In genomic region chr2:58047373-58047674, GRCh38 we compare ENCODE assay signal across 8 cellular contexts. TPM values are rescaled to one million over a fixed set of nuclear protein-coding genes. Genes with fewer than 3 reads are reported as not detected.
DNase-seq lines count a peak whose midpoint lies in the region; ATAC-seq and TF ChIP-seq lines count a peak whose summit lies in the region.

No MANE protein-coding gene starts in this region.

- H3K36me3 Mint-ChIP-seq in CD4-positive, alpha-beta T cell (ENCODE audit: low read depth), result peaks cover 11% of the 10 kb centered on the region
- peaks cover 21% of the 10 kb centered on the region for H3K36me3 Mint-ChIP-seq in activated T-helper 1 cell treated with anti-CD3 and anti-CD28 coated beads, Interleukin-12 subunit alpha, Interleukin-12 subunit beta, Interleukin-2, Interleukin-4 antibody, amounts not matched to agents 30 ng/mL and 10 ng/mL and 1 ng/mL, durations not matched to agents 14 hours and 24 hours and 36 hours (ENCODE audit: low read depth)

- peak overlapping the region; percentile 88 for H3K27ac ChIP-seq in CD4-positive, alpha-beta T cell (ENCODE audit: low read depth, low read length)
- H3K27ac ChIP-seq in substantia nigra (ENCODE audit: low read depth, low read length, poor library complexity, severe bottlenecking), result peak overlapping the region; percentile 84

- CTCF ChIA-PET in CD4-positive, alpha-beta T cell (lab: Charles Lee), result interaction anchor here (1.7 kb wide), 1 partner anchor 10 kb away, joined by 3 read pairs; no protein-coding TSS in a partner anchor

- ATAC-seq in CD4-positive, alpha-beta T cell (ENCODE audit: poor library complexity), result no peak
- peak; percentile 39 for ATAC-seq in GM19455 (IDR thresholded peaks at IDR 0.05; ENCODE audit: unreplicated experiment)
- ATAC-seq in HG03442 (IDR thresholded peaks at IDR 0.05; ENCODE audit: unreplicated experiment), result peak; percentile 34

- no peaks in the 10 kb centered on the region for H3K27me3 ChIP-seq in CD4-positive, alpha-beta T cell (ENCODE audit: control insufficient read depth, insufficient read depth, low read length)

- H3K9me3 Mint-ChIP-seq in CD4-positive, alpha-beta T cell, result no peaks in the 10 kb centered on the region
- H3K9me3 Mint-ChIP-seq in activated T-helper 1 cell treated with anti-CD3 and anti-CD28 coated beads, Interleukin-12 subunit alpha, Interleukin-12 subunit beta, Interleukin-2, Interleukin-4 antibody, amounts not matched to agents 30 ng/mL and 10 ng/mL and 1 ng/mL, durations not matched to agents 14 hours and 24 hours and 36 hours, result no peaks in the 10 kb centered on the region

- no peak for DNase-seq in CD4-positive, alpha-beta T cell
- no peak for DNase-seq in activated T-helper 1 cell treated with anti-CD3 and anti-CD28 coated beads, Interleukin-12 subunit alpha, Interleukin-12 subunit beta, Interleukin-2, Interleukin-4 antibody, amounts not matched to agents 30 ng/mL and 10 ng/mL and 1 ng/mL, durations not matched to agents 14 hours and 24 hours and 36 hours (ENCODE audit: low spot score)
- DNase-seq in substantia nigra (lab: John Stamatoyannopoulos, UW) (peak in 6 of 49 donors; percentile 32 to 67 (median 56)), NCI-H2029 (lab: John Stamatoyannopoulos, UW) (no peak)
- no peak for DNase-seq in stimulated activated CD4-positive, alpha-beta T cell treated with anti-CD3 and anti-CD28 coated beads, Interleukin-4, amount 100 ng/mL, for 4 hours

- intact Hi-C loops in CD4-positive, alpha-beta T cell (cut with DNase I, micrococcal nuclease), result loop anchor here in 1 of 2 experiments (2.0 to 5.0 kb wide), 2 partner anchors 15 to 195 kb away; partner anchors contain the start of gene FANCL
- intact Hi-C loops in activated T-helper 1 cell treated with anti-CD3 and anti-CD28 coated beads, Interleukin-12 subunit alpha, Interleukin-12 subunit beta, Interleukin-2, Interleukin-4 antibody, amounts not matched to agents 30 ng/mL and 10 ng/mL and 1 ng/mL, durations not matched to agents 14 hours and 24 hours and 36 hours (cut with micrococcal nuclease), result loop anchor here (1.0 to 10.0 kb wide), 4 partner anchors 17 to 307 kb away; partner anchors contain the start of gene FANCL

- no peak for TF ChIP-seq CTCF in CD4-positive, alpha-beta T cell (IDR thresholded peaks at IDR 0.05)

- POLR2A ChIA-PET in CD4-positive, alpha-beta T cell (lab: Charles Lee), result interaction anchor here (1.6 to 1.9 kb wide), 2 partner anchors 9 to 16 kb away, joined by 5 read pairs; no protein-coding TSS in a partner anchor

- H3K4me3 ChIP-seq in iPS-18c (ENCODE audit: insufficient read depth, low read depth, low read length), result peak overlapping the region; percentile 72

- peaks cover 55% of the 10 kb centered on the region for H3K4me1 Mint-ChIP-seq in CD4-positive, alpha-beta T cell (ENCODE audit: low read depth)
- H3K4me1 Mint-ChIP-seq in activated T-helper 1 cell treated with anti-CD3 and anti-CD28 coated beads, Interleukin-12 subunit alpha, Interleukin-12 subunit beta, Interleukin-2, Interleukin-4 antibody, amounts not matched to agents 30 ng/mL and 10 ng/mL and 1 ng/mL, durations not matched to agents 14 hours and 24 hours and 36 hours (ENCODE audit: low read depth), result peaks cover 43% of the 10 kb centered on the region

- peak overlapping the region; percentile 96 for H3K27ac Mint-ChIP-seq in CD4-positive, alpha-beta T cell
- peak overlapping the region; percentile 94 for H3K27ac Mint-ChIP-seq in activated T-helper 1 cell treated with anti-CD3 and anti-CD28 coated beads, Interleukin-12 subunit alpha, Interleukin-12 subunit beta, Interleukin-2, Interleukin-4 antibody, amounts not matched to agents 30 ng/mL and 10 ng/mL and 1 ng/mL, durations not matched to agents 14 hours and 24 hours and 36 hours

- H3K27me3 Mint-ChIP-seq in CD4-positive, alpha-beta T cell, result no peaks in the 10 kb centered on the region
- H3K27me3 Mint-ChIP-seq in activated T-helper 1 cell treated with anti-CD3 and anti-CD28 coated beads, Interleukin-12 subunit alpha, Interleukin-12 subunit beta, Interleukin-2, Interleukin-4 antibody, amounts not matched to agents 30 ng/mL and 10 ng/mL and 1 ng/mL, durations not matched to agents 14 hours and 24 hours and 36 hours (ENCODE audit: insufficient read depth), result no peaks in the 10 kb centered on the region

- no peaks in the 10 kb centered on the region for H3K9me3 ChIP-seq in CD4-positive, alpha-beta T cell (ENCODE audit: control insufficient read depth, low read length)
- no peaks in the 10 kb centered on the region for H3K9me3 ChIP-seq in iPS-18c (ENCODE audit: control insufficient read depth, insufficient read depth, low read length)

- H3K4me3 Mint-ChIP-seq in CD4-positive, alpha-beta T cell, result peak overlapping the region; percentile 91
- peak overlapping the region; percentile 88 for H3K4me3 Mint-ChIP-seq in activated T-helper 1 cell treated with anti-CD3 and anti-CD28 coated beads, Interleukin-12 subunit alpha, Interleukin-12 subunit beta, Interleukin-2, Interleukin-4 antibody, amounts not matched to agents 30 ng/mL and 10 ng/mL and 1 ng/mL, durations not matched to agents 14 hours and 24 hours and 36 hours

RNA-seq across cellular contexts. Expression of gene VRK2, which starts 0.7 kb away (rescaled TPM):
- 10 to 100 TPM; 11.1 to 11.5 TPM for total RNA-seq in CD4-positive, alpha-beta T cell
- total RNA-seq in activated T-helper 1 cell treated with anti-CD3 and anti-CD28 coated beads, Interleukin-12 subunit alpha, Interleukin-12 subunit beta, Interleukin-2, Interleukin-4 antibody, amounts not matched to agents 30 ng/mL and 10 ng/mL and 1 ng/mL, durations not matched to agents 14 hours and 24 hours and 36 hours, result 25.3 and 25.6 TPM in 2 replicates
